25 cellular contexts compared by ENCODE assay signal in genomic region chr14:89481167-89481566, GRCh38.
DNase-seq lines count a peak whose midpoint lies in the region; ATAC-seq and TF ChIP-seq lines count a peak whose summit lies in the region.
"Had no signal": no experiment of that assay in that cellular context is flagged by ENCODE, and none has a peak within 500 bp of the region (broad histone marks: within the 10 kb centered on the region; RNA-seq: fewer than 3 reads in every experiment).

No MANE protein-coding gene starts in this region.

- no peak for TF ChIP-seq CTCF in WTC11 (IDR thresholded peaks at IDR 0.05)
- TF ChIP-seq CTCF in heart left ventricle (IDR thresholded peaks at IDR 0.05): no peak
- no peak for TF ChIP-seq CTCF in neutrophil (IDR thresholded peaks at IDR 0.05)
- TF ChIP-seq CTCF in tibial artery (IDR thresholded peaks at IDR 0.05): no peak

- CTCF ChIA-PET in WTC11 (lab: Charles Lee): interaction anchor here (1.4 kb wide), 1 partner anchor 12 kb away, joined by 3 read pairs; no protein-coding TSS in a partner anchor
- CTCF ChIA-PET in naive thymus-derived CD4-positive, alpha-beta T cell (lab: Charles Lee): interaction anchor here (1.4 kb wide), 1 partner anchor 29 kb away, joined by 3 read pairs; no protein-coding TSS in a partner anchor

- H3K4me3 Mint-ChIP-seq in WTC11: no peak overlapping the region
- no peak overlapping the region for H3K4me3 Mint-ChIP-seq in naive thymus-derived CD4-positive, alpha-beta T cell
- H3K4me3 Mint-ChIP-seq: central memory CD8-positive, alpha-beta T cell; H9; immature natural killer cell; neural crest cell; stimulated activated naive B cell treated with anti-CD40 and anti-IgM and Interleukin-4, amounts not matched to agents 10 μg/mL and 1 μg/mL and 100 μg/mL, for 72 hours; T-helper 17 cell had no signal

- peaks cover 14% of the 10 kb centered on the region for H3K36me3 Mint-ChIP-seq in WTC11
- H3K36me3 Mint-ChIP-seq in naive thymus-derived CD4-positive, alpha-beta T cell: peaks cover 20 to 56% (median 30%) of the 10 kb centered on the region in 5 donors

- ATAC-seq in WTC11: no peak
- peak; percentile 57 to 94 (median 80) for ATAC-seq in heart left ventricle
- ATAC-seq in SK-N-SH treated with all-trans-retinoic acid at 6 μM for 48 hours: no peak
- no peak for ATAC-seq in naive thymus-derived CD4-positive, alpha-beta T cell
- ATAC-seq: activated naive CD4-positive, alpha-beta T cell treated with anti-CD3 and anti-CD28 coated beads, Interleukin-2, amount 50 U/mL, for 72 hours; left lung; stimulated activated naive B cell treated with anti-CD40 and anti-IgM and Interleukin-4, amounts not matched to agents 10 μg/mL and 1 μg/mL and 100 μg/mL, for 72 hours; T-helper 17 cell had no signal

- peak overlapping the region in 10 of 12 donors; percentile 3 to 67 (median 42) for H3K27ac ChIP-seq in heart left ventricle
- peak overlapping the region; percentile 77 for H3K27ac ChIP-seq in neutrophil
- H3K27ac ChIP-seq in tibial artery: peak overlapping the region in 1 of 2 donors; percentile 16
- H3K27ac ChIP-seq in naive thymus-derived CD4-positive, alpha-beta T cell (ENCODE audit: low read depth, low read length): no peak overlapping the region
- H3K27ac ChIP-seq: hepatocyte, prostate gland had no signal

- no peaks in the 10 kb centered on the region for H3K27me3 Mint-ChIP-seq in WTC11 (ENCODE audit: low read depth)
- H3K27me3 Mint-ChIP-seq in naive thymus-derived CD4-positive, alpha-beta T cell: no peaks in the 10 kb centered on the region
- H3K27me3 Mint-ChIP-seq: central memory CD8-positive, alpha-beta T cell; stimulated activated naive B cell treated with anti-CD40 and anti-IgM and Interleukin-4, amounts not matched to agents 10 μg/mL and 1 μg/mL and 100 μg/mL, for 72 hours; T-helper 17 cell had no signal

- H3K4me1 ChIP-seq in heart left ventricle (peaks cover 0 to 35% (median 0%) of the 10 kb centered on the region in 12 donors), neutrophil (ENCODE audit: control insufficient read depth in 1 of 2, insufficient read depth in 1 of 2, low read depth in 1 of 2, low read length in 1 of 2) (peaks cover 66 to 70% of the 10 kb centered on the region in 2 experiments), tibial artery (peaks cover 0 to 21% (median 11%) of the 10 kb centered on the region in 4 donors)
- no peaks in the 10 kb centered on the region for H3K4me1 ChIP-seq in naive thymus-derived CD4-positive, alpha-beta T cell (ENCODE audit: control insufficient read depth in 2 of 2, insufficient read depth in 2 of 2, low read length in 2 of 2)
- H3K4me1 ChIP-seq: prostate gland had no signal

- intact Hi-C loops in heart left ventricle (cut with DNase I) (no loop called here), tibial artery (cut with DNase I; ENCODE audit: low total_unique reads) (no loop called here)
- intact Hi-C loops in naive thymus-derived CD4-positive, alpha-beta T cell (cut with micrococcal nuclease): no loop called here

- TF ChIP-seq POLR2A in heart left ventricle (IDR thresholded peaks at IDR 0.05): no peak

- H3K36me3 ChIP-seq in heart left ventricle: no peaks in the 10 kb centered on the region
- no peaks in the 10 kb centered on the region for H3K36me3 ChIP-seq in neutrophil
- no peaks in the 10 kb centered on the region for H3K36me3 ChIP-seq in tibial artery
- H3K36me3 ChIP-seq in naive thymus-derived CD4-positive, alpha-beta T cell (ENCODE audit: control insufficient read depth in 2 of 3, insufficient read depth in 3 of 3, low read length in 3 of 3): peaks cover 0 to 22% (median 10%) of the 10 kb centered on the region in 3 experiments
- H3K36me3 ChIP-seq: left lung, prostate gland, thoracic aorta had no signal

- WGBS in heart left ventricle, 4 donors: 57 to 71% (median 62%) methylated on average over 11 of the region's 11 CpGs

- peak overlapping the region; percentile 30 for H3K27ac Mint-ChIP-seq in WTC11
- H3K27ac Mint-ChIP-seq in naive thymus-derived CD4-positive, alpha-beta T cell: peak overlapping the region in 1 of 9 donors; percentile 42
- H3K27ac Mint-ChIP-seq: activated naive CD4-positive, alpha-beta T cell treated with anti-CD3 and anti-CD28 coated beads, Interleukin-2, amount 50 U/mL, for 72 hours; activated T-helper 2 cell treated with anti-CD3 and anti-CD28 coated beads, Interferon-gamma antibody, Interleukin-2, Interleukin-4, amounts not matched to agents 10 μg/mL and 5 μg/mL and 100 μg/mL, durations not matched to agents 14 hours and 24 hours and 36 hours; stimulated activated naive B cell treated with anti-CD40 and anti-IgM and Interleukin-4, amounts not matched to agents 10 μg/mL and 1 μg/mL and 100 μg/mL, for 72 hours; T-helper 17 cell had no signal

- no peaks in the 10 kb centered on the region for H3K9me3 ChIP-seq in heart left ventricle
- H3K9me3 ChIP-seq in neutrophil: no peaks in the 10 kb centered on the region
- H3K9me3 ChIP-seq in tibial artery: no peaks in the 10 kb centered on the region
- H3K9me3 ChIP-seq in naive thymus-derived CD4-positive, alpha-beta T cell (ENCODE audit: control insufficient read depth in 2 of 3, low read length in 3 of 3): no peaks in the 10 kb centered on the region
- H3K9me3 ChIP-seq: left lung, prostate gland, thoracic aorta had no signal

- H3K9me3 Mint-ChIP-seq in WTC11: no peaks in the 10 kb centered on the region
- peaks cover 0 to 4% (median 0%) of the 10 kb centered on the region in 11 donors for H3K9me3 Mint-ChIP-seq in naive thymus-derived CD4-positive, alpha-beta T cell
- H3K9me3 Mint-ChIP-seq: activated T-helper 2 cell treated with anti-CD3 and anti-CD28 coated beads, Interferon-gamma antibody, Interleukin-2, Interleukin-4, amounts not matched to agents 10 μg/mL and 5 μg/mL and 100 μg/mL, durations not matched to agents 14 hours and 24 hours and 36 hours; central memory CD8-positive, alpha-beta T cell; H9; immature natural killer cell had no signal

- no peak for DNase-seq in WTC11 (ENCODE audit: low spot score)
- peak in 4 of 5 donors; percentile 32 to 79 (median 58) for DNase-seq in heart left ventricle
- DNase-seq in tibial artery: peak; percentile 83 to 85
- no peak for DNase-seq in HK-2 (ENCODE audit: unreplicated experiment)
- no peak for DNase-seq in activated CD4-positive, alpha-beta T cell treated with anti-CD3 and anti-CD28 coated beads for 4 hours
- DNase-seq in naive thymus-derived CD4-positive, alpha-beta T cell: no peak
- DNase-seq: activated CD4-positive, alpha-beta T cell treated with anti-CD3 and anti-CD28 coated beads, Interleukin-2, amount 50 U/mL, for 4 hours; activated CD8-positive, alpha-beta memory T cell treated with anti-CD3 and anti-CD28 coated beads, Interleukin-2, amount 50 U/mL, for 48 hours; H9; immature natural killer cell; NCI-H1092; NCI-H1930; stimulated activated CD4-positive, alpha-beta T cell treated with anti-CD3 and anti-CD28 coated beads, Interleukin-2, amount 100 ng/mL, for 48 hours; stimulated activated naive B cell treated with anti-CD40 and anti-IgM and Interleukin-4, amounts not matched to agents 10 μg/mL and 1 μg/mL and 100 μg/mL, for 72 hours; T-helper 17 cell had no signal

- peaks cover 30% of the 10 kb centered on the region for H3K4me1 Mint-ChIP-seq in WTC11
- H3K4me1 Mint-ChIP-seq in naive thymus-derived CD4-positive, alpha-beta T cell: peaks cover 15 to 40% (median 32%) of the 10 kb centered on the region in 7 donors

- POLR2A ChIA-PET in WTC11 (lab: Charles Lee): no interaction called here
- POLR2A ChIA-PET in naive thymus-derived CD4-positive, alpha-beta T cell (lab: Charles Lee): interaction anchor here (0.6 kb wide), 1 partner anchor 17 kb away, joined by 3 read pairs; no protein-coding TSS in a partner anchor

- H3K27me3 ChIP-seq in heart left ventricle: no peaks in the 10 kb centered on the region
- H3K27me3 ChIP-seq in neutrophil: no peaks in the 10 kb centered on the region
- no peaks in the 10 kb centered on the region for H3K27me3 ChIP-seq in tibial artery
- no peaks in the 10 kb centered on the region for H3K27me3 ChIP-seq in naive thymus-derived CD4-positive, alpha-beta T cell (ENCODE audit: control insufficient read depth in 2 of 2, insufficient read depth in 2 of 2, low read length in 2 of 2)
- H3K27me3 ChIP-seq: hepatocyte, left lung had no signal

- H3K4me3 ChIP-seq in heart left ventricle (no peak overlapping the region), neutrophil (ENCODE audit: low read depth in 1 of 2, low read length in 1 of 2) (no peak overlapping the region), tibial artery (no peak overlapping the region)
- H3K4me3 ChIP-seq in naive thymus-derived CD4-positive, alpha-beta T cell (ENCODE audit: low read length): no peak overlapping the region
- H3K4me3 ChIP-seq: hepatocyte, left lung, prostate gland, thoracic aorta had no signal

TF ChIP-seq in WTC11, 78 proteins besides CTCF, POLR2A, EP300 and RAD21 (continues in another document):
- TF ChIP-seq RORB (CRISPR knock-in tag; IDR thresholded peaks at IDR 0.05) (no peak), ZNF423 (CRISPR knock-in tag; IDR thresholded peaks at IDR 0.05) (no peak), ZNF232 (CRISPR knock-in tag; IDR thresholded peaks at IDR 0.05) (no peak)
- TF ChIP-seq, protein P1, sequence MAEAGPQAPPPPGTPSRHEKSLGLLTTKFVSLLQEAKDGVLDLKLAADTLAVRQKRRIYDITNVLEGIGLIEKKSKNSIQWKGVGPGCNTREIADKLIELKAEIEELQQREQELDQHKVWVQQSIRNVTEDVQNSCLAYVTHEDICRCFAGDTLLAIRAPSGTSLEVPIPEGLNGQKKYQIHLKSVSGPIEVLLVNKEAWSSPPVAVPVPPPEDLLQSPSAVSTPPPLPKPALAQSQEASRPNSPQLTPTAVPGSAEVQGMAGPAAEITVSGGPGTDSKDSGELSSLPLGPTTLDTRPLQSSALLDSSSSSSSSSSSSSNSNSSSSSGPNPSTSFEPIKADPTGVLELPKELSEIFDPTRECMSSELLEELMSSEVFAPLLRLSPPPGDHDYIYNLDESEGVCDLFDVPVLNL (CRISPR knock-in tag; IDR thresholded peaks at IDR 0.05; ENCODE audit: borderline replicate concordance, low read depth): no peak

Comparison
In these comparisons a context has a peak if more than half of its experiments do, and no peak if none do; other contexts are left out.
1. ATAC-seq: peak in heart left ventricle (4 of 4); none in WTC11 (single experiment), SK-N-SH treated with all-trans-retinoic acid at 6 μM for 48 hours (single experiment) and naive thymus-derived CD4-positive, alpha-beta T cell (single experiment).
2. DNase-seq: peak in heart left ventricle (4 of 5) and tibial artery (2 of 2); none in WTC11 (single experiment), HK-2 (single experiment), activated CD4-positive, alpha-beta T cell treated with anti-CD3 and anti-CD28 coated beads for 4 hours (0 of 2) and naive thymus-derived CD4-positive, alpha-beta T cell (0 of 9).